ENCODE assay signal across 22 cellular contexts in the genomic region with DNA sequence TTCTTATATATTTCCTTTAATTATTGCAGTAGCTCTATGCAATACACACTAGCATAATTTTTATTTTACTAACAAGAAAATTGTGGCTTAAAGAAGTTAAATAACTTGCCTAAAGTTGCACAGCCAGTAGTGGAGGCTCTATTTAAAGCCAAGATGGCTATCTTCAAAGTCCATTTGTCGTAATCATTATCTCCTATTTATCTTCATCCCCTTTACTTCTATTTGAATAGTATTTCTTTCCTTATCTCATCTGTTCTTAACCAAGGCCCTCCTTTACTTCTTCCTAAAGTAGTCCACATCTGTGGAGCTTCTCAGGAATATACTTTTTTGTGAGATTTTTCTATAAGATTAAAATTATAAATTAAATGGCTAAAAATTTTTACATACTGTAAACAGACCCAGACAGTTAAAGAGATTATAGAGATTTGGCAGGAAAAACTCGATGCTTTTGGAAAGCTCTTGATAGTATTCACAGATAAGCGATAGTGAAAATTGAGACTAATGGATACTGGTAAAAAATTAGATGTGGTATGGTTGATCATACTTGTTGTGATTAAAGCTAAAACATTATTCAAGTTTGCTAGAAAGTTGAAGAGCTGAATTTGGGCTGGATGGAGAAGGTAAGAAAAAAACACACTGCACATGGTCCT.
DNase-seq lines count a peak whose midpoint lies in the region; ATAC-seq and TF ChIP-seq lines count a peak whose summit lies in the region.
"Had no signal": no experiment of that assay in that cellular context is flagged by ENCODE, and none has a peak within 500 bp of the region (broad histone marks: within the 10 kb centered on the region; RNA-seq: fewer than 3 reads in every experiment).

No MANE protein-coding gene starts in this region.

- peak overlapping the region; percentile 12 for H3K4me3 Mint-ChIP-seq in activated naive CD8-positive, alpha-beta T cell treated with anti-CD3 and anti-CD28 coated beads, Interleukin-2, amount 10 ng/mL, durations not matched to agents 7 days and 5 days
- no peak overlapping the region for H3K4me3 Mint-ChIP-seq in activated naive CD8-positive, alpha-beta T cell treated with anti-CD3 and anti-CD28 coated beads for 36 hours
- no peak overlapping the region for H3K4me3 Mint-ChIP-seq in central memory CD8-positive, alpha-beta T cell
- no peak overlapping the region for H3K4me3 Mint-ChIP-seq in type B pancreatic cell
- H3K4me3 Mint-ChIP-seq: activated T-cell treated with anti-CD3 and anti-CD28 coated beads, Interleukin-2, amount 50 U/mL, for 4 hours; neural progenitor cell; stimulated activated memory B cell treated with anti-CD40 and anti-IgM and Interleukin-4, amounts not matched to agents 10 μg/mL and 1 μg/mL and 100 μg/mL, for 72 hours had no signal

- peak overlapping the region; percentile 2 for H3K4me2 ChIP-seq in Loucy (ENCODE audit: low read depth, low read length, poor library complexity, severe bottlenecking)
- H3K4me2 ChIP-seq: BLaER1, neural progenitor cell had no signal

- no peaks in the 10 kb centered on the region for H3K36me3 ChIP-seq in Loucy (ENCODE audit: insufficient read depth, low read length)
- H3K36me3 ChIP-seq: colonic mucosa, neural progenitor cell, pancreas, upper lobe of left lung had no signal

- H3K36me3 Mint-ChIP-seq in activated naive CD8-positive, alpha-beta T cell treated with anti-CD3 and anti-CD28 coated beads, Interleukin-2, amount 10 ng/mL, durations not matched to agents 7 days and 5 days: peaks cover 2% of the 10 kb centered on the region
- peaks cover 11% of the 10 kb centered on the region for H3K36me3 Mint-ChIP-seq in activated naive CD8-positive, alpha-beta T cell treated with anti-CD3 and anti-CD28 coated beads for 36 hours
- H3K36me3 Mint-ChIP-seq in central memory CD8-positive, alpha-beta T cell (ENCODE audit: insufficient read depth): no peaks in the 10 kb centered on the region
- H3K36me3 Mint-ChIP-seq in type B pancreatic cell: peaks cover 8% of the 10 kb centered on the region
- H3K36me3 Mint-ChIP-seq: stimulated activated memory B cell treated with anti-CD40 and anti-IgM and Interleukin-4, amounts not matched to agents 10 μg/mL and 1 μg/mL and 100 μg/mL, for 72 hours had no signal

- H3K79me2 ChIP-seq in Loucy (ENCODE audit: insufficient read depth, low read length): peaks cover 86% of the 10 kb centered on the region

- H3K9me3 Mint-ChIP-seq in activated naive CD8-positive, alpha-beta T cell treated with anti-CD3 and anti-CD28 coated beads, Interleukin-2, amount 10 ng/mL, durations not matched to agents 7 days and 5 days: no peaks in the 10 kb centered on the region
- H3K9me3 Mint-ChIP-seq in activated naive CD8-positive, alpha-beta T cell treated with anti-CD3 and anti-CD28 coated beads for 36 hours: no peaks in the 10 kb centered on the region
- H3K9me3 Mint-ChIP-seq in central memory CD8-positive, alpha-beta T cell: no peaks in the 10 kb centered on the region
- peaks cover 5% of the 10 kb centered on the region for H3K9me3 Mint-ChIP-seq in type B pancreatic cell
- H3K9me3 Mint-ChIP-seq: activated T-cell treated with anti-CD3 and anti-CD28 coated beads, Interleukin-2, amount 50 U/mL, for 4 hours; neural progenitor cell; stimulated activated memory B cell treated with anti-CD40 and anti-IgM and Interleukin-4, amounts not matched to agents 10 μg/mL and 1 μg/mL and 100 μg/mL, for 72 hours had no signal

- H4K20me1 ChIP-seq in Loucy (ENCODE audit: insufficient read depth, low read length, poor library complexity, severe bottlenecking): peaks cover 22% of the 10 kb centered on the region

- H2AFZ ChIP-seq in Loucy (ENCODE audit: low read length): no peak overlapping the region
- H2AFZ ChIP-seq: neural progenitor cell had no signal

- POLR2A ChIA-PET in activated naive CD8-positive, alpha-beta T cell treated with anti-CD3 and anti-CD28 coated beads, Interleukin-2, amount 10 ng/mL, durations not matched to agents 7 days and 5 days (lab: Charles Lee): interaction anchor here (1.2 kb wide), 1 partner anchor 12 kb away, joined by 4 read pairs; no protein-coding TSS in a partner anchor

- H3K4me1 Mint-ChIP-seq in activated naive CD8-positive, alpha-beta T cell treated with anti-CD3 and anti-CD28 coated beads, Interleukin-2, amount 10 ng/mL, durations not matched to agents 7 days and 5 days: peaks cover 29% of the 10 kb centered on the region
- peaks cover 45% of the 10 kb centered on the region for H3K4me1 Mint-ChIP-seq in activated naive CD8-positive, alpha-beta T cell treated with anti-CD3 and anti-CD28 coated beads for 36 hours
- H3K4me1 Mint-ChIP-seq in central memory CD8-positive, alpha-beta T cell: peaks cover 39% of the 10 kb centered on the region
- H3K4me1 Mint-ChIP-seq in type B pancreatic cell (ENCODE audit: unreplicated experiment): peaks cover 38% of the 10 kb centered on the region

- no peaks in the 10 kb centered on the region for H3K27me3 Mint-ChIP-seq in activated naive CD8-positive, alpha-beta T cell treated with anti-CD3 and anti-CD28 coated beads, Interleukin-2, amount 10 ng/mL, durations not matched to agents 7 days and 5 days
- H3K27me3 Mint-ChIP-seq in activated naive CD8-positive, alpha-beta T cell treated with anti-CD3 and anti-CD28 coated beads for 36 hours: no peaks in the 10 kb centered on the region
- H3K27me3 Mint-ChIP-seq in central memory CD8-positive, alpha-beta T cell: no peaks in the 10 kb centered on the region
- no peaks in the 10 kb centered on the region for H3K27me3 Mint-ChIP-seq in type B pancreatic cell
- H3K27me3 Mint-ChIP-seq: stimulated activated memory B cell treated with anti-CD40 and anti-IgM and Interleukin-4, amounts not matched to agents 10 μg/mL and 1 μg/mL and 100 μg/mL, for 72 hours had no signal

- no peak for DNase-seq in activated naive CD8-positive, alpha-beta T cell treated with anti-CD3 and anti-CD28 coated beads, Interleukin-2, amount 10 ng/mL, durations not matched to agents 7 days and 5 days
- no peak for DNase-seq in activated naive CD8-positive, alpha-beta T cell treated with anti-CD3 and anti-CD28 coated beads for 36 hours
- DNase-seq in central memory CD8-positive, alpha-beta T cell (ENCODE audit: low spot score in 2 of 2): no peak
- no peak for DNase-seq in type B pancreatic cell (ENCODE audit: extremely low spot score, unreplicated experiment)
- DNase-seq: activated CD4-positive, CD25-positive, alpha-beta regulatory T cell treated with anti-CD3 and anti-CD28 coated beads, Interleukin-2, amount 50 U/mL, for 72 hours; activated T-cell treated with anti-CD3 and anti-CD28 coated beads, Interleukin-2, amount 50 U/mL, for 4 hours; anterior cingulate cortex; colonic mucosa; effector CD4-positive, alpha-beta T cell; left colon; mammary epithelial cell; NCI-H1048; NCI-H446 treated with DMSO at 0.1 percent for 48 hours; pancreas; retina; upper lobe of left lung had no signal

- peaks cover 23% of the 10 kb centered on the region for H3K4me1 ChIP-seq in Loucy (ENCODE audit: insufficient read depth, low read length, poor library complexity, severe bottlenecking)
- H3K4me1 ChIP-seq: BLaER1, colonic mucosa, neural progenitor cell had no signal

- TF ChIP-seq CTCF in Loucy (conservative IDR thresholded peaks at IDR 0.05; ENCODE audit: low read length) (no peak), type B pancreatic cell (conservative IDR thresholded peaks at IDR 0.05) (no peak)

- H3K4me3 ChIP-seq in Loucy (ENCODE audit: low read length, poor library complexity, severe bottlenecking): no peak overlapping the region
- H3K4me3 ChIP-seq: BLaER1, colonic mucosa, neural progenitor cell, pancreas, upper lobe of left lung had no signal

- peak overlapping the region; percentile 18 for H3K27ac Mint-ChIP-seq in activated naive CD8-positive, alpha-beta T cell treated with anti-CD3 and anti-CD28 coated beads, Interleukin-2, amount 10 ng/mL, durations not matched to agents 7 days and 5 days
- H3K27ac Mint-ChIP-seq in activated naive CD8-positive, alpha-beta T cell treated with anti-CD3 and anti-CD28 coated beads for 36 hours: no peak overlapping the region
- peak overlapping the region; percentile 55 for H3K27ac Mint-ChIP-seq in central memory CD8-positive, alpha-beta T cell (ENCODE audit: low read depth)
- peak overlapping the region; percentile 48 for H3K27ac Mint-ChIP-seq in type B pancreatic cell
- H3K27ac Mint-ChIP-seq: neural progenitor cell; stimulated activated memory B cell treated with anti-CD40 and anti-IgM and Interleukin-4, amounts not matched to agents 10 μg/mL and 1 μg/mL and 100 μg/mL, for 72 hours had no signal

- no peaks in the 10 kb centered on the region for H3K27me3 ChIP-seq in Loucy (ENCODE audit: insufficient read depth, low read length, poor library complexity, severe bottlenecking)
- H3K27me3 ChIP-seq: BLaER1, colonic mucosa, neural progenitor cell, pancreas, upper lobe of left lung had no signal

- no peaks in the 10 kb centered on the region for H3K9me2 ChIP-seq in Loucy (replicated peaks; ENCODE audit: low read depth, low read length)

- ATAC-seq in activated naive CD8-positive, alpha-beta T cell treated with anti-CD3 and anti-CD28 coated beads, Interleukin-2, amount 10 ng/mL, durations not matched to agents 7 days and 5 days (ENCODE audit: low read depth): no peak
- ATAC-seq in central memory CD8-positive, alpha-beta T cell (replicated peaks; ENCODE audit: extremely low read depth, poor library complexity, severe bottlenecking): no peak
- ATAC-seq in GM18868 (IDR thresholded peaks at IDR 0.05; ENCODE audit: unreplicated experiment): no peak
- no peak for ATAC-seq in GM21786 (IDR thresholded peaks at IDR 0.05; ENCODE audit: unreplicated experiment)
- ATAC-seq: activated T-cell treated with anti-CD3 and anti-CD28 coated beads, Interleukin-2, amount 50 U/mL, for 4 hours; pancreas; stimulated activated memory B cell treated with anti-CD40 and anti-IgM and Interleukin-4, amounts not matched to agents 10 μg/mL and 1 μg/mL and 100 μg/mL, for 72 hours had no signal

- no peaks in the 10 kb centered on the region for H3K9me3 ChIP-seq in Loucy (ENCODE audit: insufficient read depth, low read depth, low read length)
- H3K9me3 ChIP-seq: colonic mucosa, pancreas, upper lobe of left lung had no signal

- no peak overlapping the region for H3K9ac ChIP-seq in Loucy (ENCODE audit: low read depth, low read length, poor library complexity, severe bottlenecking)
- H3K9ac ChIP-seq: BLaER1, neural progenitor cell had no signal

- H3F3A ChIP-seq in Loucy (ENCODE audit: low read depth): no peaks in the 10 kb centered on the region
